Comparison of ENCODE assay signal across 8 cellular contexts in genomic region chr3:194871864-194872668, GRCh38.
DNase-seq lines count a peak whose midpoint lies in the region; ATAC-seq and TF ChIP-seq lines count a peak whose summit lies in the region.

No MANE protein-coding gene starts in this region.

- no peak for ATAC-seq in HG03469 (IDR thresholded peaks at IDR 0.05; ENCODE audit: unreplicated experiment)
- ATAC-seq in HG03108 (IDR thresholded peaks at IDR 0.05; ENCODE audit: unreplicated experiment): no peak

- no peak for TF ChIP-seq CTCF in foreskin fibroblast (IDR thresholded peaks at IDR 0.05; ENCODE audit: low read depth, low read length)

- H3K4me3 ChIP-seq in foreskin fibroblast (ENCODE audit: low read depth in 1 of 2, low read length in 2 of 2) (no peak overlapping the region), skeletal muscle tissue (ENCODE audit: low read length in 3 of 3) (peak overlapping the region in 1 of 3 donors; percentile 31)

- H3K36me3 ChIP-seq in skeletal muscle tissue (ENCODE audit: control insufficient read depth in 3 of 3, insufficient read depth in 3 of 3, low read length in 3 of 3): no peaks in the 10 kb centered on the region

- peaks cover 3 to 5% (median 3%) of the 10 kb centered on the region in 3 donors for H3K9me3 ChIP-seq in skeletal muscle tissue (ENCODE audit: control insufficient read depth in 3 of 3, low read length in 3 of 3)

- peaks cover 0 to 3% (median 0%) of the 10 kb centered on the region in 3 donors for H3K27me3 ChIP-seq in skeletal muscle tissue (ENCODE audit: control insufficient read depth in 3 of 3, insufficient read depth in 3 of 3, low read length in 3 of 3)

- DNase-seq in H4 (ENCODE audit: low spot score): peak; percentile 58
- peak; percentile 93 for DNase-seq in RPMI7951 (ENCODE audit: low read depth)
- DNase-seq in foreskin fibroblast: peak; percentile 75 to 85
- DNase-seq in T-helper 1 cell: no peak
- no peak for DNase-seq in activated CD4-positive, alpha-beta T cell treated with anti-CD3 and anti-CD28 coated beads, Interleukin-2, amount 50 U/mL, for 1 hour

- H3K4me1 ChIP-seq in skeletal muscle tissue (ENCODE audit: control insufficient read depth in 3 of 3, insufficient read depth in 3 of 3, low read length in 3 of 3): peaks cover 30 to 33% (median 33%) of the 10 kb centered on the region in 3 donors

- H3K27ac ChIP-seq in skeletal muscle tissue (ENCODE audit: low read depth, low read length): peak overlapping the region; percentile 42

- H3K9ac ChIP-seq in skeletal muscle tissue (ENCODE audit: low read depth in 1 of 3, low read length in 3 of 3): peak overlapping the region in 1 of 3 donors; percentile 66

Comparison
In these comparisons a context has a peak if more than half of its experiments do, and no peak if none do; other contexts are left out.
1. DNase-seq: peak in H4 (single experiment), RPMI7951 (single experiment) and foreskin fibroblast (2 of 2); none in T-helper 1 cell (0 of 5) and activated CD4-positive, alpha-beta T cell treated with anti-CD3 and anti-CD28 coated beads, Interleukin-2, amount 50 U/mL, for 1 hour (single experiment).